27 cellular contexts compared by ENCODE assay signal in the genomic region with DNA sequence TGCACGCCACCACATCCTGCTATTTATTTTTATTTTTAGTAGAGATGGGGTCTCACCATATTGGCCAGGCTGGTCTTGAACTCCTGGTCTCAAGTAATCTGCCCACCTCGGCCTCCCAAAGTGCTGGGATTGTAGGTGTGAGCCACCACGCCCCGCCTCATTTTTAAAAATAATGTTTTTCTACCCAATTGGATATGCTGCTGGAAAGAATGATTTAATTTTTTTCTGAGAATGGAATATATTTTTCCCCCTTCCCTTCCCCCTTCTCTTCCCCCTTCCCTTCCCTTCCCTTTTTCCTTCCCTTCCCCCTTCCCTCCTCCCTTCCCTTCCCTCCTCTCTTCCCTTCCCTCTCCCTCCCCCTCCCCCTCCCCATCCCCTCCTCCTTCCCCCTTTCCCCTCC.
"Had no signal": no experiment of that assay in that cellular context is flagged by ENCODE, and none has a peak within 500 bp of the region (broad histone marks: within the 10 kb centered on the region; RNA-seq: fewer than 3 reads in every experiment).

No MANE protein-coding gene starts in this region.

- H3K9me3 ChIP-seq: stomach, suprapubic skin, testis, thoracic aorta, thyroid gland, tibial artery, tibial nerve, transverse colon, upper lobe of left lung, upper lobe of right lung, uterus, vagina had no signal

- H3K27me3 ChIP-seq: stomach, suprapubic skin, testis, thyroid gland, tibial artery, tibial nerve, transverse colon, upper lobe of left lung, upper lobe of right lung, uterus, vagina had no signal

- H3K4me3 ChIP-seq: stomach, suprapubic skin, testis, thoracic aorta, thyroid gland, tibial artery, tibial nerve, transverse colon, upper lobe of left lung, upper lobe of right lung, uterus, vagina had no signal

- FAIRE-seq: urothelium cell line had no signal

- DNase-seq: stimulated activated CD4-positive, alpha-beta T cell treated with anti-CD3 and anti-CD28 coated beads, Interleukin-2, amount 100 ng/mL, for 48 hours; stimulated activated CD4-positive, alpha-beta T cell treated with anti-CD3 and anti-CD28 coated beads, Interleukin-4, amount 100 ng/mL, for 1 hour; stimulated activated CD4-positive, alpha-beta T cell treated with anti-CD3 and anti-CD28 coated beads, Interleukin-4, amount 100 ng/mL, for 24 hours; stimulated activated CD4-positive, alpha-beta T cell treated with anti-CD3 and anti-CD28 coated beads, Interleukin-4, amount 100 ng/mL, for 4 hours; stimulated activated CD8-positive, alpha-beta memory T cell treated with anti-CD3 and anti-CD28 coated beads, Interleukin-4, amount 100 ng/mL, for 48 hours; stimulated activated naive B cell treated with anti-CD40 and anti-IgM and Interleukin-4, amounts not matched to agents 10 μg/mL and 1 μg/mL and 100 μg/mL, for 72 hours; stimulated activated naive CD4-positive, alpha-beta T cell; stimulated activated naive CD4-positive, alpha-beta T cell treated with Interleukin-2 at 50 U/mL for 16 hours; stimulated activated naive CD8-positive, alpha-beta T cell treated with anti-CD3 and anti-CD28 coated beads, Interleukin-15, amount 100 ng/mL, for 72 hours; stimulated activated naive CD8-positive, alpha-beta T cell treated with anti-CD3 and anti-CD28 coated beads, Interleukin-15, Interleukin-2, amounts not matched to agents 100 U/mL and 50 U/mL, for 24 hours; stomach; substantia nigra; testis; thyroid gland; tibial artery; transverse colon; trophoblast cell; upper lobe of left lung; upper lobe of right lung; uterus had no signal

- ATAC-seq: stimulated activated effector memory CD8-positive, alpha-beta T cell treated with anti-CD3 and anti-CD28 coated beads, Interleukin-12 subunit alpha, Interleukin-12 subunit beta, amount 100 ng/mL, for 72 hours; stimulated activated memory B cell treated with anti-CD40 and anti-IgM and Interleukin-4, amounts not matched to agents 10 μg/mL and 1 μg/mL and 100 μg/mL, for 72 hours; stimulated activated naive B cell treated with anti-CD40 and anti-IgM and Interleukin-4, amounts not matched to agents 10 μg/mL and 1 μg/mL and 100 μg/mL, for 72 hours; stimulated activated naive CD8-positive, alpha-beta T cell treated with anti-CD3 and anti-CD28 coated beads, Interleukin-15, amount 100 ng/mL, for 72 hours; stimulated activated naive CD8-positive, alpha-beta T cell treated with anti-CD3 and anti-CD28 coated beads, Interleukin-15, Interleukin-2, amounts not matched to agents 100 U/mL and 50 U/mL, for 24 hours; upper lobe of right lung had no signal

- H3K4me1 ChIP-seq: stomach, suprapubic skin, thyroid gland, tibial nerve, transverse colon, uterus, vagina had no signal

- H3K36me3 ChIP-seq: stomach, suprapubic skin, thoracic aorta, thyroid gland, tibial artery, tibial nerve, transverse colon, upper lobe of left lung, upper lobe of right lung, uterus, vagina had no signal

- H3K27ac ChIP-seq: stomach, suprapubic skin, testis, thoracic aorta, thyroid gland, tibial artery, tibial nerve, transverse colon, upper lobe of left lung, upper lobe of right lung, uterus, vagina had no signal
